ENCODE assay signal across 1 cellular context in the genomic region with DNA sequence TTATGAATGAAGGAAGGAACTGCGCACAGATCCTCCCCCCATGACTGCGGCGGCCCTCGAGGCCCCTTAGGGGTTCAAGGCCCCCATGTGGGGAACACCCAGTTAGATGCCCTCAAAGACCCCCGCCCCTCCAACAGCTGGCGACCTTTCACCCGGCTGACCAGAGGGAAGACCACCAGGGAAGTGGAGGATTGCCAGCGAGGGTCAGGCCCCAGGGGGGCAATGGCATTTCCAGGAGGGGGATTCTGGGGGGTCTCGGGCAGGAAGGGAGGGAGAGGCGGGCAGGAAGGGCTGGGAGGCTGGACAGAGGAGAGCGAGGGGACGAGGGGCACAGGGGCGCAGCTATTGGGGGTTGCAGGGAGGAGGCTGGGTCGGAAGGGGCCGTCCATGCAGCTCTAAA.
TF ChIP-seq lines count a peak whose summit lies in the region.

No MANE protein-coding gene starts in this region.

TF ChIP-seq in IMR-90, 13 proteins besides CTCF, POLR2A, EP300 and RAD21:
- TF ChIP-seq MXI1 (IDR thresholded peaks at IDR 0.05; ENCODE audit: borderline replicate concordance, low read depth, low read length) (no peak), CHD1 (IDR thresholded peaks at IDR 0.05; ENCODE audit: low read depth, low read length) (no peak), MAZ (IDR thresholded peaks at IDR 0.05; ENCODE audit: borderline replicate concordance, low read depth, low read length) (no peak), SMC3 (IDR thresholded peaks at IDR 0.05; ENCODE audit: low read depth, low read length) (no peak), FOS (IDR thresholded peaks at IDR 0.05; ENCODE audit: low read depth, low read length) (no peak), NFE2L2 (IDR thresholded peaks at IDR 0.05; ENCODE audit: low read depth, low read length) (no peak), RFX5 (IDR thresholded peaks at IDR 0.05; ENCODE audit: low read depth, low read length) (no peak), BHLHE40 (IDR thresholded peaks at IDR 0.05; ENCODE audit: low read depth, low read length) (no peak), RCOR1 (IDR thresholded peaks at IDR 0.05; ENCODE audit: insufficient replicate concordance, low read length) (no peak), CEBPB (IDR thresholded peaks at IDR 0.05; ENCODE audit: low read depth, low read length) (no peak), MAFK (IDR thresholded peaks at IDR 0.05; ENCODE audit: low read depth, low read length) (no peak)
- TF ChIP-seq, protein P1, sequence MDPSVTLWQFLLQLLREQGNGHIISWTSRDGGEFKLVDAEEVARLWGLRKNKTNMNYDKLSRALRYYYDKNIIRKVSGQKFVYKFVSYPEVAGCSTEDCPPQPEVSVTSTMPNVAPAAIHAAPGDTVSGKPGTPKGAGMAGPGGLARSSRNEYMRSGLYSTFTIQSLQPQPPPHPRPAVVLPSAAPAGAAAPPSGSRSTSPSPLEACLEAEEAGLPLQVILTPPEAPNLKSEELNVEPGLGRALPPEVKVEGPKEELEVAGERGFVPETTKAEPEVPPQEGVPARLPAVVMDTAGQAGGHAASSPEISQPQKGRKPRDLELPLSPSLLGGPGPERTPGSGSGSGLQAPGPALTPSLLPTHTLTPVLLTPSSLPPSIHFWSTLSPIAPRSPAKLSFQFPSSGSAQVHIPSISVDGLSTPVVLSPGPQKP (IDR thresholded peaks at IDR 0.05; ENCODE audit: borderline replicate concordance, low read depth, low read length) = no peak
- TF ChIP-seq, protein P2, sequence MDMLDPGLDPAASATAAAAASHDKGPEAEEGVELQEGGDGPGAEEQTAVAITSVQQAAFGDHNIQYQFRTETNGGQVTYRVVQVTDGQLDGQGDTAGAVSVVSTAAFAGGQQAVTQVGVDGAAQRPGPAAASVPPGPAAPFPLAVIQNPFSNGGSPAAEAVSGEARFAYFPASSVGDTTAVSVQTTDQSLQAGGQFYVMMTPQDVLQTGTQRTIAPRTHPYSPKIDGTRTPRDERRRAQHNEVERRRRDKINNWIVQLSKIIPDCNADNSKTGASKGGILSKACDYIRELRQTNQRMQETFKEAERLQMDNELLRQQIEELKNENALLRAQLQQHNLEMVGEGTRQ (IDR thresholded peaks at IDR 0.05; ENCODE audit: low read depth, low read length) = no peak
